Comparison of ENCODE assay signal across 25 cellular contexts in the genomic region with DNA sequence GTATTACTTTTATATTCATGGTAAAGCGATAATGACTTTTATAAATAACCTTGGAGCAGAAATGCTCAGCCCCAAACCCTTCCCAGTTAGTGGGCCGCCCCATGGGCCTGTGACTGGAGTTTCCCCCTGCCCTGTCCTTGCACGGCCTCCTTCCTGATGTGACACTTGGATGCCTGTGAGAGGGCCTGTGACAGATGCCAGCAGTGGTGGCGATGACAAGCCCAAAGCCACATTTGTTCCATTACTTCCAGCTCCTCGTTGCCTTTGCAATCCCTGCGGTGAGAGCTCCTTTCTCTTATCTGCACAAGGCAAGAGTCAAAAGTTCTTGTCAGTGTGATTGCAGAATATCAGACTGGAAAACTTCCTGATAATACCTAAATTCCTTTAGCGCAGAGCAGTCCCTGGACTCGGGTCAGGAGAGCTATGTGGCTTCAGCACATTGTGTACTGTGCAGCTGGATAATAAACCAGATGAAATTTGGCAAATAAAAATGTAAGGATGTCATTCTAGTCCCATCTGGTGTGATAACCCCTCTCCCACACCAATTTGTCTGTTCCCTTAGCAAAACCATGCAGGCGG. TPM values are rescaled to one million over a fixed set of nuclear protein-coding genes. Genes with fewer than 3 reads are reported as not detected.
DNase-seq lines count a peak whose midpoint lies in the region; ATAC-seq and TF ChIP-seq lines count a peak whose summit lies in the region.
"Had no signal": no experiment of that assay in that cellular context is flagged by ENCODE, and none has a peak within 500 bp of the region (broad histone marks: within the 10 kb centered on the region; RNA-seq: fewer than 3 reads in every experiment).

No MANE protein-coding gene starts in this region.

- peak; percentile 66 for ATAC-seq in Right ventricle myocardium superior (ENCODE audit: poor library complexity)
- no peak for ATAC-seq in naive thymus-derived CD8-positive, alpha-beta T cell
- ATAC-seq: GM12878; stimulated activated effector memory CD8-positive, alpha-beta T cell treated with anti-CD3 and anti-CD28 coated beads, Interleukin-12 subunit alpha, Interleukin-12 subunit beta, amount 100 ng/mL, for 72 hours had no signal

- no peak overlapping the region for H3K4me3 Mint-ChIP-seq in naive thymus-derived CD8-positive, alpha-beta T cell
- H3K4me3 Mint-ChIP-seq in Calu3 (ENCODE audit: low read depth, unreplicated experiment), result no peak overlapping the region
- H3K4me3 Mint-ChIP-seq: activated CD4-positive, alpha-beta memory T cell treated with anti-CD3 and anti-CD28 coated beads, Interleukin-2, amount 10 ng/mL, durations not matched to agents 7 days and 5 days; CD4-positive, alpha-beta T cell; IgD-negative memory B cell; stimulated activated effector memory CD8-positive, alpha-beta T cell treated with anti-CD3 and anti-CD28 coated beads, Interleukin-12 subunit alpha, Interleukin-12 subunit beta, amount 100 ng/mL, for 72 hours; type B pancreatic cell had no signal

- peaks cover 0 to 10% (median 0%) of the 10 kb centered on the region in 9 donors for H3K9me3 Mint-ChIP-seq in naive thymus-derived CD8-positive, alpha-beta T cell
- H3K9me3 Mint-ChIP-seq in Calu3 (ENCODE audit: low read depth, unreplicated experiment), result no peaks in the 10 kb centered on the region
- H3K9me3 Mint-ChIP-seq: type B pancreatic cell had no signal

- CTCF ChIA-PET in Calu3 (lab: Charles Lee), result interaction anchor here (0.7 to 1.1 kb wide), 2 partner anchors 189 to 836 kb away, joined by 3 to 4 read pairs; no protein-coding TSS in a partner anchor

- no peaks in the 10 kb centered on the region for H3K4me1 Mint-ChIP-seq in naive thymus-derived CD8-positive, alpha-beta T cell
- H3K4me1 Mint-ChIP-seq in Calu3 (ENCODE audit: low read depth, unreplicated experiment), result peaks cover 39% of the 10 kb centered on the region
- H3K4me1 Mint-ChIP-seq: activated CD4-positive, alpha-beta memory T cell treated with anti-CD3 and anti-CD28 coated beads, Interleukin-2, amount 10 ng/mL, durations not matched to agents 7 days and 5 days; IgD-negative memory B cell; stimulated activated effector memory CD8-positive, alpha-beta T cell treated with anti-CD3 and anti-CD28 coated beads, Interleukin-12 subunit alpha, Interleukin-12 subunit beta, amount 100 ng/mL, for 72 hours had no signal

- H3K36me3 Mint-ChIP-seq in naive thymus-derived CD8-positive, alpha-beta T cell, result no peaks in the 10 kb centered on the region
- H3K36me3 Mint-ChIP-seq in Calu3 (ENCODE audit: insufficient read depth, unreplicated experiment), result peaks cover 10% of the 10 kb centered on the region
- H3K36me3 Mint-ChIP-seq: stimulated activated effector memory CD8-positive, alpha-beta T cell treated with anti-CD3 and anti-CD28 coated beads, Interleukin-12 subunit alpha, Interleukin-12 subunit beta, amount 100 ng/mL, for 72 hours; type B pancreatic cell had no signal

- BruUV-seq in Calu3 (replicated peaks; lab: Mats Ljungman, UMichigan), result no TSS peak

- intact Hi-C loops in Right ventricle myocardium superior (cut with DNase I) (loop anchor here (5.0 to 10.0 kb wide), 2 partner anchors 53 to 480 kb away; no protein-coding TSS in a partner anchor), Calu3 (cut with micrococcal nuclease; ENCODE audit: unreplicated experiment) (no loop called here)

- no peak for TF ChIP-seq CTCF in Calu3 (IDR thresholded peaks at IDR 0.05; ENCODE audit: unreplicated experiment)

- peak; percentile 63 for DNase-seq in amniotic epithelial cell (ENCODE audit: low read depth)
- DNase-seq in Right ventricle myocardium superior, result peak; percentile 83
- DNase-seq in islet precursor cell, result peak; percentile 56
- peak; percentile 58 for DNase-seq in retina
- no peak for DNase-seq in DMS114 treated with DMSO at 0.1 percent for 48 hours (lab: John Stamatoyannopoulos, UW; ENCODE audit: unreplicated experiment)
- DNase-seq in naive thymus-derived CD8-positive, alpha-beta T cell, result no peak
- DNase-seq in Calu3, result no peak
- DNase-seq in hippocampal formation (lab: John Stamatoyannopoulos, UW), result no peak
- DNase-seq: activated CD4-positive, alpha-beta memory T cell treated with anti-CD3 and anti-CD28 coated beads, Interleukin-2, amount 10 ng/mL, durations not matched to agents 7 days and 5 days; activated CD8-positive, alpha-beta memory T cell treated with anti-CD3 and anti-CD28 coated beads, Interleukin-2, amount 50 U/mL, for 4 hours; activated naive CD4-positive, alpha-beta T cell; AML-193; CD4-positive, alpha-beta T cell; glutamatergic neuron; kidney; NCI-H1436 treated with DMSO at 0.1 percent for 48 hours; NCI-H446; NCI-H748 treated with DMSO at 0.1 percent for 48 hours; posterior cingulate gyrus; sigmoid colon; stimulated activated CD4-positive, alpha-beta T cell treated with anti-CD3 and anti-CD28 coated beads, Interleukin-15, amount 100 ng/mL, for 24 hours had no signal

- POLR2A ChIA-PET in naive thymus-derived CD8-positive, alpha-beta T cell (lab: Charles Lee), result no interaction called here

- H3K27me3 Mint-ChIP-seq in naive thymus-derived CD8-positive, alpha-beta T cell, result peaks cover 0 to 6% (median 0%) of the 10 kb centered on the region in 5 donors
- no peaks in the 10 kb centered on the region for H3K27me3 Mint-ChIP-seq in Calu3 (ENCODE audit: unreplicated experiment)
- H3K27me3 Mint-ChIP-seq: activated CD4-positive, alpha-beta memory T cell treated with anti-CD3 and anti-CD28 coated beads, Interleukin-2, amount 10 ng/mL, durations not matched to agents 7 days and 5 days; CD4-positive, alpha-beta T cell; IgD-negative memory B cell had no signal

- no peak overlapping the region for H3K27ac Mint-ChIP-seq in naive thymus-derived CD8-positive, alpha-beta T cell
- no peak overlapping the region for H3K27ac Mint-ChIP-seq in Calu3 (ENCODE audit: unreplicated experiment)
- H3K27ac Mint-ChIP-seq: activated CD4-positive, alpha-beta memory T cell treated with anti-CD3 and anti-CD28 coated beads, Interleukin-2, amount 10 ng/mL, durations not matched to agents 7 days and 5 days; CD4-positive, alpha-beta T cell; IgD-negative memory B cell; stimulated activated effector memory CD8-positive, alpha-beta T cell treated with anti-CD3 and anti-CD28 coated beads, Interleukin-12 subunit alpha, Interleukin-12 subunit beta, amount 100 ng/mL, for 72 hours; type B pancreatic cell had no signal

RNA-seq across cellular contexts. Expression of gene ARHGAP44, which starts 54.4 kb away (rescaled TPM):
- total RNA-seq in Right ventricle myocardium superior (7.9 TPM), Calu3 (2022) (17.1 and 17.5 TPM in 2 replicates)
- not detected for total RNA-seq in naive thymus-derived CD8-positive, alpha-beta T cell
- under 1 TPM in 2 of 3 donors, not detected in 1; 0.14 to 0.15 TPM for polyA plus RNA-seq in naive thymus-derived CD8-positive, alpha-beta T cell
- total RNA-seq: activated CD4-positive, alpha-beta memory T cell treated with anti-CD3 and anti-CD28 coated beads, Interleukin-2, amount 10 ng/mL, durations not matched to agents 7 days and 5 days; CD4-positive, alpha-beta T cell had no signal

Comparison
In these comparisons a context has a peak if more than half of its experiments do, and no peak if none do; other contexts are left out.
1. DNase-seq: peak in amniotic epithelial cell (single experiment), Right ventricle myocardium superior (single experiment), islet precursor cell (single experiment) and retina (single experiment); none in DMS114 treated with DMSO at 0.1 percent for 48 hours (single experiment), naive thymus-derived CD8-positive, alpha-beta T cell (0 of 10), Calu3 (single experiment) and hippocampal formation (0 of 2).